In the genomic region with DNA sequence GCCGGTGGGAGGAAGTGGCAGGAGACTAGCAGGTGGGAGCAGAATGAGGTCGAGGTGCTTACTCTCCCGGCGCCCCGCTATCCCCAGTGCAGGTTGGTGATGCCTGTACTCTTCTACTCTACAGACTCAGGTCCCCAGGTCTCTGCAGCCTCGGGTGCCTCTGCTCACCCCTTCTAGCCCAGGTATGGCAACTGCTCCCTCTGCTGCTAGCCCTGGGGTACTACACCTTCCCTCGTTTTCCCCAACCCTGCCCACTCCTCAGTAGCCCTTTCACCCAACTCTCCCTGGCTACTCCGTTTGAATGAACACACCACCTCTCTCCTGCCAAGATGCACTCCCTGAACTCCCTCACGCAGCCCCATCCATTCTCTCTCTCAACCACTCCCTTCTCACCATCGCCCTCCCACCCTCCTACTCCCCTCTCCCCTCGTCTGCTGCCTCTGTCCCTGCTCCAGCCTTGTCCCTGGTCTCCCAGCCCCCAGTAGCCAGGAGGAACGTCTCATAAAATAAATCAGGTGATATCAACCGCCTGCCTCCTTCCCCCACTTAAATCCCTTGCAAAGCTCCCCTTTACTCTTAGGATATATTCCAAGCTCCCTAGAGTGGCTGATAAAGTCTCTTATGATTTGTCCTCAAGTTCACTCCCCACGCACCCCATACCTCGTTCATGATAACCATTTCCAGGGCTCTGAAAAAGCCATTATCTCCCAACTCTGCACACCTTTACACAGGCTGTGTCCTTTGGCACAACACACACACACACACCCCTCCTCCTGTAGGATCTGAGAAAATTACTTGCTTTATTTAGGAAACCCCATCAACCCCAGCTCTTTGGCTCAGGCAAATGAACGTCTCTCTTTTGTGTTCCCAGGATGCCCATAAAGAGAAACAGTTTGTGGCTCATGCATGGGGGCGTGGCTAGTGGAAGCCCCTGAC, we compare ENCODE assay signal across 8 cellular contexts. TPM values are rescaled to one million over a fixed set of nuclear protein-coding genes. Genes with fewer than 3 reads are reported as not detected.
DNase-seq lines count a peak whose midpoint lies in the region; ATAC-seq and TF ChIP-seq lines count a peak whose summit lies in the region.

No MANE protein-coding gene starts in this region.

- peak; percentile 82 for TF ChIP-seq RAD21 in HCT116 (IDR thresholded peaks at IDR 0.05; ENCODE audit: low read depth)

- H4K8ac ChIP-seq in mesendoderm (ENCODE audit: low read depth, low read length), result no peak overlapping the region

- DNase-seq in HCT116 (ENCODE audit: low read depth, low spot score) (peak; percentile 44), NCI-H524 treated with DMSO at 0.1 percent for 48 hours (lab: John Stamatoyannopoulos, UW) (peak; percentile 37), mesendoderm (peak; percentile 94)
- peak; percentile 83 for DNase-seq in activated CD4-positive, alpha-beta memory T cell treated with anti-CD3 and anti-CD28 coated beads for 36 hours
- peak; percentile 49 for DNase-seq in effector CD8-positive, alpha-beta T cell (lab: John Stamatoyannopoulos, UW)
- peak; percentile 40 for DNase-seq in stimulated activated CD8-positive, alpha-beta memory T cell treated with anti-CD3 and anti-CD28 coated beads, Interleukin-4, amount 100 ng/mL, for 24 hours (ENCODE audit: low read depth)

- H3K18ac ChIP-seq in mesendoderm (ENCODE audit: low read length), result no peak overlapping the region

- H2AK5ac ChIP-seq in mesendoderm (ENCODE audit: low read length), result no peak overlapping the region

- peaks cover 47% of the 10 kb centered on the region for H3K27me3 Mint-ChIP-seq in activated CD4-positive, alpha-beta memory T cell treated with anti-CD3 and anti-CD28 coated beads for 36 hours

- no peaks in the 10 kb centered on the region for H3K36me3 Mint-ChIP-seq in activated CD4-positive, alpha-beta memory T cell treated with anti-CD3 and anti-CD28 coated beads for 36 hours

- H3K4me3 ChIP-seq in HCT116 (replicated peaks in 1 of 2; ENCODE audit: low read depth in 1 of 2, low read length in 2 of 2), result peak overlapping the region; percentile 24 to 38
- no peak overlapping the region for H3K4me3 ChIP-seq in mesendoderm (ENCODE audit: low read length)

- no peak overlapping the region for H2BK5ac ChIP-seq in mesendoderm (ENCODE audit: low read length)

- RAD21 ChIA-PET in HCT116 (lab: Charles Lee; ENCODE audit: low non-redundant PET in 1 of 2, low total read pairs in 2 of 2, uncharacterized antibody in 2 of 2, unreplicated experiment in 2 of 2), result interaction anchor here (0.6 to 1.3 kb wide), 12 partner anchors 9 to 682 kb away, joined by 3 to 8 read pairs (median 4); a partner anchor contains a TSS

- H2BK15ac ChIP-seq in mesendoderm (replicated peaks; ENCODE audit: low read depth), result no peak overlapping the region

- H3K27ac Mint-ChIP-seq in activated CD4-positive, alpha-beta memory T cell treated with anti-CD3 and anti-CD28 coated beads for 36 hours, result no peak overlapping the region

- H3K27ac ChIP-seq in C4-2B, result no peak overlapping the region
- H3K27ac ChIP-seq in HCT116 (ENCODE audit: low read depth, low read length), result peak overlapping the region; percentile 59
- H3K27ac ChIP-seq in mesendoderm (ENCODE audit: low read depth, low read length), result peak overlapping the region; percentile 22

- peaks cover 4% of the 10 kb centered on the region; the same call in 1 of the 2 replicates for H3K27me3 ChIP-seq in HCT116 (ENCODE audit: insufficient read depth, low read length)
- no peaks in the 10 kb centered on the region for H3K27me3 ChIP-seq in mesendoderm (ENCODE audit: insufficient read depth, low read length, poor library complexity)

- TF ChIP-seq CTCF in C4-2B (conservative IDR thresholded peaks at IDR 0.05), result peak; percentile 73
- peak; percentile 54 to 95 (median 91); a peak in 5 of 6 replicates for TF ChIP-seq CTCF in HCT116 (IDR thresholded peaks at IDR 0.05 in 2 of 3, conservative IDR thresholded peaks at IDR 0.05 in 1 of 3; ENCODE audit: borderline replicate concordance in 1 of 3, insufficient read depth in 1 of 3, low read depth in 2 of 3, low read length in 2 of 3)

- POLR2A ChIA-PET in HCT116 (lab: Charles Lee), result interaction anchor here (0.8 to 1.7 kb wide), 10 partner anchors 9 to 314 kb away, joined by 3 to 11 read pairs (median 4); a partner anchor contains a TSS
- POLR2A ChIA-PET in activated CD4-positive, alpha-beta memory T cell treated with anti-CD3 and anti-CD28 coated beads for 36 hours (lab: Charles Lee), result interaction anchor here (0.8 to 1.0 kb wide), 2 partner anchors 154 to 173 kb away, joined by 3 to 4 read pairs; no protein-coding TSS in a partner anchor

- peaks cover 10% of the 10 kb centered on the region for H3K4me1 Mint-ChIP-seq in activated CD4-positive, alpha-beta memory T cell treated with anti-CD3 and anti-CD28 coated beads for 36 hours (ENCODE audit: low read depth)

- no peak overlapping the region for H2BK120ac ChIP-seq in mesendoderm (ENCODE audit: low read depth, low read length)

- no peaks in the 10 kb centered on the region for H3K9me2 ChIP-seq in HCT116 (ENCODE audit: insufficient read depth)

- H3K4ac ChIP-seq in mesendoderm (ENCODE audit: low read depth, low read length), result no peak overlapping the region

- H3K36me3 ChIP-seq in HCT116 (ENCODE audit: control insufficient read depth in 1 of 2, insufficient read depth in 2 of 2, low read length in 2 of 2), result no peaks in the 10 kb centered on the region
- H3K36me3 ChIP-seq in mesendoderm (ENCODE audit: control insufficient read depth, insufficient read depth, low read length), result no peaks in the 10 kb centered on the region

- no CpG with 5 or more reads among the region's 17 CpGs for WGBS in mesendoderm (ENCODE audit: extremely low coverage, insufficient coverage, low lambda C conversion rate)

- no peaks in the 10 kb centered on the region for H4K20me1 ChIP-seq in HCT116 (ENCODE audit: insufficient read depth)

- no peaks in the 10 kb centered on the region for H3K9me3 Mint-ChIP-seq in activated CD4-positive, alpha-beta memory T cell treated with anti-CD3 and anti-CD28 coated beads for 36 hours

- H3K79me2 ChIP-seq in HCT116 (ENCODE audit: insufficient read depth, low read length), result no peaks in the 10 kb centered on the region
- H3K79me2 ChIP-seq in mesendoderm (ENCODE audit: control insufficient read depth, insufficient read depth, low read length), result no peaks in the 10 kb centered on the region

- H3K23ac ChIP-seq in mesendoderm (ENCODE audit: low read length), result no peak overlapping the region

- H3K4me2 ChIP-seq in HCT116 (ENCODE audit: low read length) (peak overlapping the region; percentile 68), mesendoderm (ENCODE audit: low read length) (peak overlapping the region; percentile 34)

- BruUV-seq in HCT116 (replicated peaks; lab: Mats Ljungman, UMichigan), result no TSS peak

- no peak overlapping the region for H3K4me3 Mint-ChIP-seq in activated CD4-positive, alpha-beta memory T cell treated with anti-CD3 and anti-CD28 coated beads for 36 hours

- H3K4me1 ChIP-seq in HCT116 (ENCODE audit: control insufficient read depth in 1 of 2, insufficient read depth in 2 of 2, low read length in 2 of 2) (peaks cover 29 to 41% of the 10 kb centered on the region in 2 experiments), mesendoderm (ENCODE audit: control insufficient read depth, low read depth, low read length) (peaks cover 4% of the 10 kb centered on the region)

- CTCF ChIA-PET in HCT116 (lab: Charles Lee), result interaction anchor here (0.8 to 2.2 kb wide), 26 partner anchors 9 to 316 kb away, joined by 3 to 57 read pairs (median 6); a partner anchor contains a TSS
- CTCF ChIA-PET in activated CD4-positive, alpha-beta memory T cell treated with anti-CD3 and anti-CD28 coated beads for 36 hours (lab: Charles Lee), result interaction anchor here (0.8 to 3.0 kb wide), 20 partner anchors 9 to 309 kb away, joined by 3 to 25 read pairs (median 7); a partner anchor contains a TSS

- peak overlapping the region; percentile 33 for H2AFZ ChIP-seq in HCT116 (ENCODE audit: low read depth, low read length, poor library complexity, severe bottlenecking)

- H3K56ac ChIP-seq in mesendoderm (ENCODE audit: low read length), result peak overlapping the region; percentile 85

- peak overlapping the region; percentile 27 for H3K9ac ChIP-seq in HCT116 (ENCODE audit: low read length)
- H3K9ac ChIP-seq in mesendoderm (ENCODE audit: low read length), result peak overlapping the region; percentile 63

- H4K5ac ChIP-seq in mesendoderm (ENCODE audit: low read length), result no peak overlapping the region

- TF ChIP-seq POLR2A in HCT116 (IDR thresholded peaks at IDR 0.05; ENCODE audit: borderline replicate concordance, extremely low read depth, insufficient read depth, insufficient read length), result no peak

- H3K9me3 ChIP-seq in HCT116 (ENCODE audit: control insufficient read depth in 1 of 2, insufficient read depth in 1 of 2, low read depth in 1 of 2, low read length in 2 of 2), result no peaks in the 10 kb centered on the region

- intact Hi-C loops in HCT116 (cut with micrococcal nuclease), result loop anchor here (1.0 to 5.0 kb wide), 3 partner anchors 131 to 280 kb away; no protein-coding TSS in a partner anchor
- intact Hi-C loops in activated CD4-positive, alpha-beta memory T cell treated with anti-CD3 and anti-CD28 coated beads for 36 hours (cut with micrococcal nuclease), result loop anchor here (2.0 kb wide), 1 partner anchor 131 kb away; no protein-coding TSS in a partner anchor

- no peaks in the 10 kb centered on the region for H3K79me1 ChIP-seq in mesendoderm (ENCODE audit: low read length)

- ATAC-seq in HCT116 (peak; percentile 59), HG02623 (IDR thresholded peaks at IDR 0.05; ENCODE audit: unreplicated experiment) (no peak)

TF ChIP-seq in HCT116, 20 proteins besides CTCF, POLR2A, EP300 and RAD21 (continues in another document):
- no peak for TF ChIP-seq CBX3 (IDR thresholded peaks at IDR 0.05; ENCODE audit: low read depth)
- TF ChIP-seq EZH2phosphoT487 (IDR thresholded peaks at IDR 0.05; ENCODE audit: borderline replicate concordance), result no peak
- TF ChIP-seq SRF (IDR thresholded peaks at IDR 0.05; ENCODE audit: low read depth), result no peak
- no peak for TF ChIP-seq TCF7L2 (IDR thresholded peaks at IDR 0.05; ENCODE audit: borderline replicate concordance, extremely low read depth, insufficient read depth, insufficient read length)
- TF ChIP-seq POLR2AphosphoS5 (IDR thresholded peaks at IDR 0.05; ENCODE audit: low read depth, low read length), result no peak

RNA-seq across cellular contexts. Expression of a gene that starts 8.2 kb away (rescaled TPM):
- total RNA-seq in HCT116 (2021; ENCODE audit: unreplicated experiment), result 35.8 TPM
- polyA plus RNA-seq in HCT116 (2012), result 27.7 and 31.2 TPM in 2 replicates
- total RNA-seq in activated CD4-positive, alpha-beta memory T cell treated with anti-CD3 and anti-CD28 coated beads for 36 hours, result under 1 TPM; 0.26 to 0.63 TPM
- polyA plus RNA-seq in mesendoderm (2013, experiment 1 of 2), result 65.7 TPM
- polyA plus RNA-seq in mesendoderm (2013, experiment 2 of 2), result 64.6 TPM

RNA-seq across cellular contexts. Expression of a gene that starts 44.2 kb away (rescaled TPM):
- total RNA-seq in HCT116 (2021; ENCODE audit: unreplicated experiment), result 0.98 TPM
- polyA plus RNA-seq in HCT116 (2012), result 1.4 and 2.5 TPM in 2 replicates
- under 1 TPM in 1 of 2 experiments, not detected in 1; 0.14 TPM for total RNA-seq in activated CD4-positive, alpha-beta memory T cell treated with anti-CD3 and anti-CD28 coated beads for 36 hours
- polyA plus RNA-seq in mesendoderm (2013, experiment 1 of 2), result 0.69 TPM
- 0.67 TPM for polyA plus RNA-seq in mesendoderm (2013, experiment 2 of 2)

RNA-seq across cellular contexts. Expression of a gene that starts 56.5 kb away (rescaled TPM):
- 23.8 TPM for total RNA-seq in HCT116 (2021; ENCODE audit: unreplicated experiment)
- polyA plus RNA-seq in HCT116 (2012), result 21.3 and 27.5 TPM in 2 replicates
- total RNA-seq in activated CD4-positive, alpha-beta memory T cell treated with anti-CD3 and anti-CD28 coated beads for 36 hours, result 1 to 10 TPM; 7.0 to 9.2 TPM
- 22.4 TPM for polyA plus RNA-seq in mesendoderm (2013, experiment 1 of 2)
- 22.2 TPM for polyA plus RNA-seq in mesendoderm (2013, experiment 2 of 2)

Comparison
In these comparisons a context has a peak if more than half of its experiments do, and no peak if none do; other contexts are left out.
1. DNase-seq: peak in every context shown above with its lines; median percentile 94 in mesendoderm; 83 in activated CD4-positive, alpha-beta memory T cell treated with anti-CD3 and anti-CD28 coated beads for 36 hours; 49 in effector CD8-positive, alpha-beta T cell; 44 in HCT116; 40 in stimulated activated CD8-positive, alpha-beta memory T cell treated with anti-CD3 and anti-CD28 coated beads, Interleukin-4, amount 100 ng/mL, for 24 hours; 37 in NCI-H524 treated with DMSO at 0.1 percent for 48 hours.
2. RNA of a gene that starts 8.2 kb away (total RNA-seq): 35.8 TPM in HCT116 (single experiment); 0.26 to 0.63 TPM in activated CD4-positive, alpha-beta memory T cell treated with anti-CD3 and anti-CD28 coated beads for 36 hours; every median in the first group is over 10 times any median in the second.